In the genomic region with DNA sequence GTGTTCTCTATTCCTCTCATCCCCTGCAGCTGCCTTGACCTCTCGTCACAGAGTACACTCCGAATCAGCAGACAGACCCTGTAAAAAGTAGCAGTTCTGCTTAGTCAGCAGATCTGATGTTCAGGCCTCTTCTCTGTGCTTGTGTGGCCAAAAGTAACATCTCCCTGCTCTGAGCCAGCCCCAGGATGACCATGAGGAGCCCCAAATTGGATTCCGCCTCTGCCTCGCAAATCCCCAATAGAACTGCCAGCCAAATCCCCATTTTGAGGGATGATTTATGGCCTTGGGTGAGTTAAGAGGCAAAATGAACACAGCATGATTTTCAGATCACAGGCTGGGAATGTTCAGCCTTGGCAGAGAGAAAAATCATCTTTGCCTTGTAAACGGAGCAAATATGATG, we compare ENCODE assay signal across 9 cellular contexts.
DNase-seq lines count a peak whose midpoint lies in the region; ATAC-seq, FAIRE-seq and TF ChIP-seq lines count a peak whose summit lies in the region.
"Had no signal": no experiment of that assay in that cellular context is flagged by ENCODE, and none has a peak within 500 bp of the region (broad histone marks: within the 10 kb centered on the region; RNA-seq: fewer than 3 reads in every experiment).

No MANE protein-coding gene starts in this region.

- H3K36me3 ChIP-seq in astrocyte (ENCODE audit: insufficient read depth, low read length) (no peaks in the 10 kb centered on the region), mesendoderm (ENCODE audit: control insufficient read depth, insufficient read depth, low read length) (no peaks in the 10 kb centered on the region)

- peak overlapping the region; percentile 77 for H3K27ac Mint-ChIP-seq in astrocyte (ENCODE audit: unreplicated experiment)
- H3K27ac Mint-ChIP-seq: activated naive CD8-positive, alpha-beta T cell treated with anti-CD3 and anti-CD28 coated beads for 36 hours had no signal

- FAIRE-seq in astrocyte (lab: Jason Lieb, UNC) = peak; percentile 62

- no peak overlapping the region for H3K27ac ChIP-seq in astrocyte (ENCODE audit: low read depth, low read length)
- peak overlapping the region; percentile 70 for H3K27ac ChIP-seq in right cardiac atrium (ENCODE audit: low read length)
- H3K27ac ChIP-seq in mesendoderm (ENCODE audit: low read depth, low read length) = no peak overlapping the region

- peaks cover 35% of the 10 kb centered on the region for H3K4me1 ChIP-seq in astrocyte (ENCODE audit: insufficient read depth, low read length)
- peaks cover 13% of the 10 kb centered on the region for H3K4me1 ChIP-seq in right cardiac atrium (ENCODE audit: control insufficient read depth, insufficient read depth, low read length)
- no peaks in the 10 kb centered on the region for H3K4me1 ChIP-seq in mesendoderm (ENCODE audit: control insufficient read depth, low read depth, low read length)

- ATAC-seq in right cardiac atrium (peak in 1 of 2 donors; percentile 20), sciatic nerve (peak; percentile 70), HG03342 (IDR thresholded peaks at IDR 0.05; ENCODE audit: unreplicated experiment) (no peak)

- H2BK120ac ChIP-seq in mesendoderm (ENCODE audit: low read depth, low read length) = no peak overlapping the region

- H4K5ac ChIP-seq in mesendoderm (ENCODE audit: low read length) = no peak overlapping the region

- DNase-seq in EH (ENCODE audit: low read depth) (peak; percentile 73), astrocyte (ENCODE audit: low read depth) (peak; percentile 56), right cardiac atrium (peak in 1 of 3 donors; percentile 51), sciatic nerve (ENCODE audit: low spot score) (peak; percentile 58), mesendoderm (no peak), NCI-H526 treated with DMSO at 0.1 percent for 48 hours (lab: John Stamatoyannopoulos, UW) (no peak)
- no peak for DNase-seq in stimulated activated CD4-positive, alpha-beta T cell treated with anti-CD3 and anti-CD28 coated beads, Interleukin-4, amount 100 ng/mL, for 24 hours
- DNase-seq: activated naive CD8-positive, alpha-beta T cell treated with anti-CD3 and anti-CD28 coated beads for 36 hours had no signal

- no peak overlapping the region for H2AFZ ChIP-seq in astrocyte (ENCODE audit: low read depth, low read length)

- H3K56ac ChIP-seq in mesendoderm (ENCODE audit: low read length) = no peak overlapping the region

- H3K36me3 Mint-ChIP-seq in astrocyte (ENCODE audit: low read depth, unreplicated experiment) = no peaks in the 10 kb centered on the region
- H3K36me3 Mint-ChIP-seq: activated naive CD8-positive, alpha-beta T cell treated with anti-CD3 and anti-CD28 coated beads for 36 hours had no signal

- H3K4me3 Mint-ChIP-seq in astrocyte (ENCODE audit: unreplicated experiment) = no peak overlapping the region
- H3K4me3 Mint-ChIP-seq: activated naive CD8-positive, alpha-beta T cell treated with anti-CD3 and anti-CD28 coated beads for 36 hours had no signal

- no peak overlapping the region for H2AK5ac ChIP-seq in mesendoderm (ENCODE audit: low read length)

- H2BK5ac ChIP-seq in mesendoderm (ENCODE audit: low read length) = no peak overlapping the region

- H3K4me2 ChIP-seq in astrocyte (ENCODE audit: low read length) (no peak overlapping the region), mesendoderm (ENCODE audit: low read length) (no peak overlapping the region)

- H3K79me2 ChIP-seq in astrocyte (ENCODE audit: insufficient read depth, low read length) (no peaks in the 10 kb centered on the region), mesendoderm (ENCODE audit: control insufficient read depth, insufficient read depth, low read length) (no peaks in the 10 kb centered on the region)

- no peak for TF ChIP-seq CTCF in astrocyte (IDR thresholded peaks at IDR 0.05; ENCODE audit: insufficient read depth, low read depth, low read length)

- peaks cover 38% of the 10 kb centered on the region for H3K4me1 Mint-ChIP-seq in astrocyte (ENCODE audit: low read depth, unreplicated experiment)

- no peaks in the 10 kb centered on the region for H3K79me1 ChIP-seq in mesendoderm (ENCODE audit: low read length)

- H3K27me3 ChIP-seq in astrocyte (ENCODE audit: insufficient read depth, low read length) (no peaks in the 10 kb centered on the region), right cardiac atrium (ENCODE audit: control insufficient read depth, insufficient read depth) (no peaks in the 10 kb centered on the region), mesendoderm (ENCODE audit: insufficient read depth, low read length, poor library complexity) (no peaks in the 10 kb centered on the region)

- H3K18ac ChIP-seq in mesendoderm (ENCODE audit: low read length) = no peak overlapping the region

- no peak overlapping the region for H3K9ac ChIP-seq in astrocyte (ENCODE audit: low read length)
- no peak overlapping the region for H3K9ac ChIP-seq in mesendoderm (ENCODE audit: low read length)

- H3K9me3 Mint-ChIP-seq in astrocyte (ENCODE audit: unreplicated experiment) = no peaks in the 10 kb centered on the region
- H3K9me3 Mint-ChIP-seq: activated naive CD8-positive, alpha-beta T cell treated with anti-CD3 and anti-CD28 coated beads for 36 hours had no signal

- no peak overlapping the region for H3K4ac ChIP-seq in mesendoderm (ENCODE audit: low read depth, low read length)

- no peaks in the 10 kb centered on the region for H4K20me1 ChIP-seq in astrocyte (ENCODE audit: insufficient read depth, low read length)

- WGBS in right cardiac atrium = 44% methylated on average over 5 of the region's 5 CpGs
- no CpG with 5 or more reads among the region's 5 CpGs for WGBS in mesendoderm (ENCODE audit: extremely low coverage, insufficient coverage, low lambda C conversion rate)

- H2BK15ac ChIP-seq in mesendoderm (replicated peaks; ENCODE audit: low read depth) = no peak overlapping the region

- H3K27me3 Mint-ChIP-seq in astrocyte (ENCODE audit: low read depth, unreplicated experiment) = peaks cover 7% of the 10 kb centered on the region
- H3K27me3 Mint-ChIP-seq: activated naive CD8-positive, alpha-beta T cell treated with anti-CD3 and anti-CD28 coated beads for 36 hours had no signal

- no peak overlapping the region for H3K23ac ChIP-seq in mesendoderm (ENCODE audit: low read length)

- no peak overlapping the region for H4K8ac ChIP-seq in mesendoderm (ENCODE audit: low read depth, low read length)

- intact Hi-C loops in right cardiac atrium (cut with DNase I) = loop anchor here in 1 of 4 donors (10.0 kb wide), 1 partner anchor 101 kb away; no protein-coding TSS in a partner anchor
- intact Hi-C loops in sciatic nerve (cut with DNase I) = no loop called here

- H3K9me3 ChIP-seq in astrocyte (ENCODE audit: insufficient read depth, low read depth, low read length) (no peaks in the 10 kb centered on the region), right cardiac atrium (ENCODE audit: control insufficient read depth, low read length) (no peaks in the 10 kb centered on the region)

- no peak overlapping the region for H3K4me3 ChIP-seq in astrocyte (ENCODE audit: insufficient read depth, low read depth, low read length)
- H3K4me3 ChIP-seq in right cardiac atrium (ENCODE audit: low read length) = no peak overlapping the region
- no peak overlapping the region for H3K4me3 ChIP-seq in mesendoderm (ENCODE audit: low read length)

Comparison
In these comparisons a context has a peak if more than half of its experiments do, and no peak if none do; other contexts are left out.
1. DNase-seq: peak in EH (single experiment), astrocyte (single experiment) and sciatic nerve (single experiment); none in mesendoderm (single experiment), stimulated activated CD4-positive, alpha-beta T cell treated with anti-CD3 and anti-CD28 coated beads, Interleukin-4, amount 100 ng/mL, for 24 hours (single experiment) and NCI-H526 treated with DMSO at 0.1 percent for 48 hours (single experiment).